ENCODE assay signal across 1 cellular context in the genomic region with DNA sequence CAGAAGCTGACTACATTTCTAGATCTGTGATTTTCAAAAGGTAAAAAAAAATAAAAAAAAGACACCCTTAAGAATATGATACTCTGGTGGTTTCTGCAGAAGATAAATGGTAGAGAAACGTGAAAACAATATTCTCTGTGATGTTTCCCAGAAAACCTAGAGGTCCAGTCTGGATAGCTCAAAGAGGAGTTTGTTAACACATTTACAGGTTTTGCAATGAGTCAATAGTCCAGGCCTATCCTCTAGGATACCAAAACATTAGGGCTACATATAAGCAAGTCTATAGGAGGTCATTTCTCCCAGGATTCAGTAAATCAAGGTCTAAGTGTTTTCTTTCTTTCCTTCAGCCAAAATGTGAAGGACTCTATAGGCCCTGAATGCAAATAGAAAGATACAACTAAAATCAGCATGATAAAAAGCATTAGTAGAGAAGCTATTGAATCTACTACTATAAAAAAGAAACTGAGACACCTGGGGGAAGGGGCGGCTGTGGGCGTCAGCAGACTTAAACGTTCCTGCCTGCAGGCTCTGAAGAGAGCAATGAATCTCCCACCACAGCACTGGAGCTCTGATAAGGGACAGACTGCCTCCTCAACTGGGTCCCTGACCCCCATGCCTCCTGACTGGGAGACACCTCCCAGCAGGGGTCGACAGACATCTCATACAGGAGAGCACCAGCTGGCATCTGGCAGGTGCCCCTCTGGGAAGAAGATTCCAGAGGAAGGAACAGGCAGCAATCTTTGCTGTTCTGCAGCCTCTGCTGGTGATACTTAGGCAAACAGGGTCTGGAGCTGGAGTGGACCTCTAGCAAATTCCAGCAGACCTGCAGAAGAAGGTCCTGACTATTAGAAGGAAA.
TF ChIP-seq lines count a peak whose summit lies in the region.

No MANE protein-coding gene starts in this region.

TF ChIP-seq in HepG2, 621 proteins besides CTCF, POLR2A, EP300 and RAD21 (continued from another document and continues in another):
- TF ChIP-seq MTF1 (CRISPR knock-in tag; IDR thresholded peaks at IDR 0.05) (no peak), ZNF260 (CRISPR knock-in tag; IDR thresholded peaks at IDR 0.05; ENCODE audit: borderline replicate concordance, low read depth) (no peak), ZNF766 (CRISPR knock-in tag; IDR thresholded peaks at IDR 0.05; ENCODE audit: borderline replicate concordance) (no peak), ZNF367 (CRISPR knock-in tag; IDR thresholded peaks at IDR 0.05; ENCODE audit: borderline replicate concordance) (no peak), KDM4B (CRISPR knock-in tag; IDR thresholded peaks at IDR 0.05) (no peak), ZEB1 (IDR thresholded peaks at IDR 0.05; ENCODE audit: insufficient replicate concordance, low read depth) (no peak), ZNF432 (CRISPR knock-in tag; IDR thresholded peaks at IDR 0.05; ENCODE audit: borderline replicate concordance) (no peak), GATAD2A (CRISPR knock-in tag; IDR thresholded peaks at IDR 0.05) (peak; percentile 63; the same call in 1 of the 2 replicates), NFIC (IDR thresholded peaks at IDR 0.05; ENCODE audit: low read length) (no peak; the same call in 1 of the 2 replicates), NPAS2 (CRISPR knock-in tag; IDR thresholded peaks at IDR 0.05; ENCODE audit: borderline replicate concordance) (no peak), RNF2 (conservative IDR thresholded peaks at IDR 0.05; ENCODE audit: low read depth) (no peak), MATR3 (CRISPR knock-in tag; IDR thresholded peaks at IDR 0.05) (no peak), ZNF644 (CRISPR knock-in tag; IDR thresholded peaks at IDR 0.05; ENCODE audit: low read depth) (peak; percentile 36; the same call in 1 of the 2 replicates), NCOA2 (CRISPR knock-in tag; IDR thresholded peaks at IDR 0.05) (peak; percentile 41; the same call in 1 of the 2 replicates), FOXA1 (IDR thresholded peaks at IDR 0.05) (no peak), FOXA1 (CRISPR knock-in tag; IDR thresholded peaks at IDR 0.05) (peak; percentile 56), ARID2 (CRISPR knock-in tag; IDR thresholded peaks at IDR 0.05; ENCODE audit: borderline replicate concordance) (no peak), DNMT1 (CRISPR knock-in tag; IDR thresholded peaks at IDR 0.05) (no peak), ZFP62 (CRISPR knock-in tag; IDR thresholded peaks at IDR 0.05) (no peak), CBFB (CRISPR knock-in tag; IDR thresholded peaks at IDR 0.05) (no peak), SOX5 (CRISPR knock-in tag; IDR thresholded peaks at IDR 0.05; ENCODE audit: borderline replicate concordance) (peak; percentile 39; the same call in 1 of the 2 replicates), ZFP36 (IDR thresholded peaks at IDR 0.05; ENCODE audit: borderline replicate concordance, low read depth, low read length, partially characterized antibody) (no peak), CCDC6 (CRISPR knock-in tag; IDR thresholded peaks at IDR 0.05) (no peak), SMAD9 (CRISPR knock-in tag; IDR thresholded peaks at IDR 0.05) (no peak), ZNF234 (CRISPR knock-in tag; conservative IDR thresholded peaks at IDR 0.05) (no peak), PLRG1 (conservative IDR thresholded peaks at IDR 0.05) (no peak), MTF2 (CRISPR knock-in tag; IDR thresholded peaks at IDR 0.05; ENCODE audit: borderline replicate concordance) (no peak), HDAC2 (CRISPR knock-in tag; IDR thresholded peaks at IDR 0.05) (no peak), BCL6 (CRISPR knock-in tag; IDR thresholded peaks at IDR 0.05) (peak; percentile 94), MAF1 (CRISPR knock-in tag; IDR thresholded peaks at IDR 0.05; ENCODE audit: borderline replicate concordance) (no peak), SMAD3 (CRISPR knock-in tag; IDR thresholded peaks at IDR 0.05) (no peak), ZSCAN25 (CRISPR knock-in tag; IDR thresholded peaks at IDR 0.05) (no peak), TBP (CRISPR knock-in tag; IDR thresholded peaks at IDR 0.05) (no peak), CEBPB (IDR thresholded peaks at IDR 0.05; ENCODE audit: borderline replicate concordance, low read depth, low read length) (peak; percentile 76), SRF (IDR thresholded peaks at IDR 0.05; ENCODE audit: low read depth, low read length) (no peak), ZNF883 (CRISPR knock-in tag; IDR thresholded peaks at IDR 0.05; ENCODE audit: not compliant biosample characterization) (no peak)
- TF ChIP-seq, protein P1, sequence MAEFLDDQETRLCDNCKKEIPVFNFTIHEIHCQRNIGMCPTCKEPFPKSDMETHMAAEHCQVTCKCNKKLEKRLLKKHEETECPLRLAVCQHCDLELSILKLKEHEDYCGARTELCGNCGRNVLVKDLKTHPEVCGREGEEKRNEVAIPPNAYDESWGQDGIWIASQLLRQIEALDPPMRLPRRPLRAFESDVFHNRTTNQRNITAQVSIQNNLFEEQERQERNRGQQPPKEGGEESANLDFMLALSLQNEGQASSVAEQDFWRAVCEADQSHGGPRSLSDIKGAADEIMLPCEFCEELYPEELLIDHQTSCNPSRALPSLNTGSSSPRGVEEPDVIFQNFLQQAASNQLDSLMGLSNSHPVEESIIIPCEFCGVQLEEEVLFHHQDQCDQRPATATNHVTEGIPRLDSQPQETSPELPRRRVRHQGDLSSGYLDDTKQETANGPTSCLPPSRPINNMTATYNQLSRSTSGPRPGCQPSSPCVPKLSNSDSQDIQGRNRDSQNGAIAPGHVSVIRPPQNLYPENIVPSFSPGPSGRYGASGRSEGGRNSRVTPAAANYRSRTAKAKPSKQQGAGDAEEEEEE (CRISPR knock-in tag; IDR thresholded peaks at IDR 0.05; ENCODE audit: borderline replicate concordance): no peak
- TF ChIP-seq, protein P2, sequence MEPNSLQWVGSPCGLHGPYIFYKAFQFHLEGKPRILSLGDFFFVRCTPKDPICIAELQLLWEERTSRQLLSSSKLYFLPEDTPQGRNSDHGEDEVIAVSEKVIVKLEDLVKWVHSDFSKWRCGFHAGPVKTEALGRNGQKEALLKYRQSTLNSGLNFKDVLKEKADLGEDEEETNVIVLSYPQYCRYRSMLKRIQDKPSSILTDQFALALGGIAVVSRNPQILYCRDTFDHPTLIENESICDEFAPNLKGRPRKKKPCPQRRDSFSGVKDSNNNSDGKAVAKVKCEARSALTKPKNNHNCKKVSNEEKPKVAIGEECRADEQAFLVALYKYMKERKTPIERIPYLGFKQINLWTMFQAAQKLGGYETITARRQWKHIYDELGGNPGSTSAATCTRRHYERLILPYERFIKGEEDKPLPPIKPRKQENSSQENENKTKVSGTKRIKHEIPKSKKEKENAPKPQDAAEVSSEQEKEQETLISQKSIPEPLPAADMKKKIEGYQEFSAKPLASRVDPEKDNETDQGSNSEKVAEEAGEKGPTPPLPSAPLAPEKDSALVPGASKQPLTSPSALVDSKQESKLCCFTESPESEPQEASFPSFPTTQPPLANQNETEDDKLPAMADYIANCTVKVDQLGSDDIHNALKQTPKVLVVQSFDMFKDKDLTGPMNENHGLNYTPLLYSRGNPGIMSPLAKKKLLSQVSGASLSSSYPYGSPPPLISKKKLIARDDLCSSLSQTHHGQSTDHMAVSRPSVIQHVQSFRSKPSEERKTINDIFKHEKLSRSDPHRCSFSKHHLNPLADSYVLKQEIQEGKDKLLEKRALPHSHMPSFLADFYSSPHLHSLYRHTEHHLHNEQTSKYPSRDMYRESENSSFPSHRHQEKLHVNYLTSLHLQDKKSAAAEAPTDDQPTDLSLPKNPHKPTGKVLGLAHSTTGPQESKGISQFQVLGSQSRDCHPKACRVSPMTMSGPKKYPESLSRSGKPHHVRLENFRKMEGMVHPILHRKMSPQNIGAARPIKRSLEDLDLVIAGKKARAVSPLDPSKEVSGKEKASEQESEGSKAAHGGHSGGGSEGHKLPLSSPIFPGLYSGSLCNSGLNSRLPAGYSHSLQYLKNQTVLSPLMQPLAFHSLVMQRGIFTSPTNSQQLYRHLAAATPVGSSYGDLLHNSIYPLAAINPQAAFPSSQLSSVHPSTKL (CRISPR knock-in tag; IDR thresholded peaks at IDR 0.05): peak; percentile 68; the same call in 1 of the 2 replicates
- TF ChIP-seq, protein P3, sequence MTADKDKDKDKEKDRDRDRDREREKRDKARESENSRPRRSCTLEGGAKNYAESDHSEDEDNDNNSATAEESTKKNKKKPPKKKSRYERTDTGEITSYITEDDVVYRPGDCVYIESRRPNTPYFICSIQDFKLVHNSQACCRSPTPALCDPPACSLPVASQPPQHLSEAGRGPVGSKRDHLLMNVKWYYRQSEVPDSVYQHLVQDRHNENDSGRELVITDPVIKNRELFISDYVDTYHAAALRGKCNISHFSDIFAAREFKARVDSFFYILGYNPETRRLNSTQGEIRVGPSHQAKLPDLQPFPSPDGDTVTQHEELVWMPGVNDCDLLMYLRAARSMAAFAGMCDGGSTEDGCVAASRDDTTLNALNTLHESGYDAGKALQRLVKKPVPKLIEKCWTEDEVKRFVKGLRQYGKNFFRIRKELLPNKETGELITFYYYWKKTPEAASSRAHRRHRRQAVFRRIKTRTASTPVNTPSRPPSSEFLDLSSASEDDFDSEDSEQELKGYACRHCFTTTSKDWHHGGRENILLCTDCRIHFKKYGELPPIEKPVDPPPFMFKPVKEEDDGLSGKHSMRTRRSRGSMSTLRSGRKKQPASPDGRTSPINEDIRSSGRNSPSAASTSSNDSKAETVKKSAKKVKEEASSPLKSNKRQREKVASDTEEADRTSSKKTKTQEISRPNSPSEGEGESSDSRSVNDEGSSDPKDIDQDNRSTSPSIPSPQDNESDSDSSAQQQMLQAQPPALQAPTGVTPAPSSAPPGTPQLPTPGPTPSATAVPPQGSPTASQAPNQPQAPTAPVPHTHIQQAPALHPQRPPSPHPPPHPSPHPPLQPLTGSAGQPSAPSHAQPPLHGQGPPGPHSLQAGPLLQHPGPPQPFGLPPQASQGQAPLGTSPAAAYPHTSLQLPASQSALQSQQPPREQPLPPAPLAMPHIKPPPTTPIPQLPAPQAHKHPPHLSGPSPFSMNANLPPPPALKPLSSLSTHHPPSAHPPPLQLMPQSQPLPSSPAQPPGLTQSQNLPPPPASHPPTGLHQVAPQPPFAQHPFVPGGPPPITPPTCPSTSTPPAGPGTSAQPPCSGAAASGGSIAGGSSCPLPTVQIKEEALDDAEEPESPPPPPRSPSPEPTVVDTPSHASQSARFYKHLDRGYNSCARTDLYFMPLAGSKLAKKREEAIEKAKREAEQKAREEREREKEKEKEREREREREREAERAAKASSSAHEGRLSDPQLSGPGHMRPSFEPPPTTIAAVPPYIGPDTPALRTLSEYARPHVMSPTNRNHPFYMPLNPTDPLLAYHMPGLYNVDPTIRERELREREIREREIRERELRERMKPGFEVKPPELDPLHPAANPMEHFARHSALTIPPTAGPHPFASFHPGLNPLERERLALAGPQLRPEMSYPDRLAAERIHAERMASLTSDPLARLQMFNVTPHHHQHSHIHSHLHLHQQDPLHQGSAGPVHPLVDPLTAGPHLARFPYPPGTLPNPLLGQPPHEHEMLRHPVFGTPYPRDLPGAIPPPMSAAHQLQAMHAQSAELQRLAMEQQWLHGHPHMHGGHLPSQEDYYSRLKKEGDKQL (CRISPR knock-in tag; IDR thresholded peaks at IDR 0.05; ENCODE audit: low read depth): no peak
- TF ChIP-seq, protein P4, sequence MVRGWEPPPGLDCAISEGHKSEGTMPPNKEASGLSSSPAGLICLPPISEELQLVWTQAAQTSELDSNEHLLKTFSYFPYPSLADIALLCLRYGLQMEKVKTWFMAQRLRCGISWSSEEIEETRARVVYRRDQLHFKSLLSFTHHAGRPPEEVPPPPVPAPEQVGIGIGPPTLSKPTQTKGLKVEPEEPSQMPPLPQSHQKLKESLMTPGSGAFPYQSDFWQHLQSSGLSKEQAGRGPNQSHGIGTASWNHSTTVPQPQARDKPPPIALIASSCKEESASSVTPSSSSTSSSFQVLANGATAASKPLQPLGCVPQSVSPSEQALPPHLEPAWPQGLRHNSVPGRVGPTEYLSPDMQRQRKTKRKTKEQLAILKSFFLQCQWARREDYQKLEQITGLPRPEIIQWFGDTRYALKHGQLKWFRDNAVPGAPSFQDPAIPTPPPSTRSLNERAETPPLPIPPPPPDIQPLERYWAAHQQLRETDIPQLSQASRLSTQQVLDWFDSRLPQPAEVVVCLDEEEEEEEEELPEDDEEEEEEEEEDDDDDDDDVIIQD (CRISPR knock-in tag; IDR thresholded peaks at IDR 0.05; ENCODE audit: low read depth): peak; percentile 9; the same call in 1 of the 2 replicates
- TF ChIP-seq, protein P5, sequence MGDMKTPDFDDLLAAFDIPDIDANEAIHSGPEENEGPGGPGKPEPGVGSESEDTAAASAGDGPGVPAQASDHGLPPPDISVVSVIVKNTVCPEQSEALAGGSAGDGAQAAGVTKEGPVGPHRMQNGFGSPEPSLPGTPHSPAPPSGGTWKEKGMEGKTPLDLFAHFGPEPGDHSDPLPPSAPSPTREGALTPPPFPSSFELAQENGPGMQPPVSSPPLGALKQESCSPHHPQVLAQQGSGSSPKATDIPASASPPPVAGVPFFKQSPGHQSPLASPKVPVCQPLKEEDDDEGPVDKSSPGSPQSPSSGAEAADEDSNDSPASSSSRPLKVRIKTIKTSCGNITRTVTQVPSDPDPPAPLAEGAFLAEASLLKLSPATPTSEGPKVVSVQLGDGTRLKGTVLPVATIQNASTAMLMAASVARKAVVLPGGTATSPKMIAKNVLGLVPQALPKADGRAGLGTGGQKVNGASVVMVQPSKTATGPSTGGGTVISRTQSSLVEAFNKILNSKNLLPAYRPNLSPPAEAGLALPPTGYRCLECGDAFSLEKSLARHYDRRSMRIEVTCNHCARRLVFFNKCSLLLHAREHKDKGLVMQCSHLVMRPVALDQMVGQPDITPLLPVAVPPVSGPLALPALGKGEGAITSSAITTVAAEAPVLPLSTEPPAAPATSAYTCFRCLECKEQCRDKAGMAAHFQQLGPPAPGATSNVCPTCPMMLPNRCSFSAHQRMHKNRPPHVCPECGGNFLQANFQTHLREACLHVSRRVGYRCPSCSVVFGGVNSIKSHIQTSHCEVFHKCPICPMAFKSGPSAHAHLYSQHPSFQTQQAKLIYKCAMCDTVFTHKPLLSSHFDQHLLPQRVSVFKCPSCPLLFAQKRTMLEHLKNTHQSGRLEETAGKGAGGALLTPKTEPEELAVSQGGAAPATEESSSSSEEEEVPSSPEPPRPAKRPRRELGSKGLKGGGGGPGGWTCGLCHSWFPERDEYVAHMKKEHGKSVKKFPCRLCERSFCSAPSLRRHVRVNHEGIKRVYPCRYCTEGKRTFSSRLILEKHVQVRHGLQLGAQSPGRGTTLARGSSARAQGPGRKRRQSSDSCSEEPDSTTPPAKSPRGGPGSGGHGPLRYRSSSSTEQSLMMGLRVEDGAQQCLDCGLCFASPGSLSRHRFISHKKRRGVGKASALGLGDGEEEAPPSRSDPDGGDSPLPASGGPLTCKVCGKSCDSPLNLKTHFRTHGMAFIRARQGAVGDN (CRISPR knock-in tag; IDR thresholded peaks at IDR 0.05): peak; percentile 33
- TF ChIP-seq, protein P6, sequence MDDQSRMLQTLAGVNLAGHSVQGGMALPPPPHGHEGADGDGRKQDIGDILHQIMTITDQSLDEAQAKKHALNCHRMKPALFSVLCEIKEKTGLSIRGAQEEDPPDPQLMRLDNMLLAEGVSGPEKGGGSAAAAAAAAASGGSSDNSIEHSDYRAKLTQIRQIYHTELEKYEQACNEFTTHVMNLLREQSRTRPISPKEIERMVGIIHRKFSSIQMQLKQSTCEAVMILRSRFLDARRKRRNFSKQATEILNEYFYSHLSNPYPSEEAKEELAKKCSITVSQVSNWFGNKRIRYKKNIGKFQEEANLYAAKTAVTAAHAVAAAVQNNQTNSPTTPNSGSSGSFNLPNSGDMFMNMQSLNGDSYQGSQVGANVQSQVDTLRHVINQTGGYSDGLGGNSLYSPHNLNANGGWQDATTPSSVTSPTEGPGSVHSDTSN (CRISPR knock-in tag; IDR thresholded peaks at IDR 0.05; ENCODE audit: borderline replicate concordance): no peak
